In genomic region chr22:48894064-48894671, GRCh38 we compare ENCODE assay signal across 15 cellular contexts.
A peak's percentile ranks its signal among the peaks of the same experiment; 100 is the strongest.
DNase-seq lines count a peak whose midpoint lies in the region; ATAC-seq, FAIRE-seq and TF ChIP-seq lines count a peak whose summit lies in the region.
"Had no signal": no experiment of that assay in that cellular context is flagged by ENCODE, and none has a peak within 500 bp of the region (broad histone marks: within the 10 kb centered on the region; RNA-seq: fewer than 3 reads in every experiment).

No MANE protein-coding gene starts in this region.

- TF ChIP-seq RAD21 in HCT116 (IDR thresholded peaks at IDR 0.05; ENCODE audit: low read depth): no peak

- H3K4me3 ChIP-seq in HCT116 (replicated peaks in 1 of 2; ENCODE audit: low read depth in 1 of 2, low read length in 2 of 2): no peak overlapping the region
- no peak overlapping the region for H3K4me3 ChIP-seq in astrocyte (ENCODE audit: insufficient read depth, low read depth, low read length)
- no peak overlapping the region for H3K4me3 ChIP-seq in prostate gland

- intact Hi-C loops in HCT116 (cut with micrococcal nuclease) (no loop called here), prostate gland (cut with DNase I) (no loop called here)
- intact Hi-C loops in activated naive CD4-positive, alpha-beta T cell treated with anti-CD3 and anti-CD28 coated beads for 36 hours (cut with micrococcal nuclease): no loop called here

- H3K4me1 Mint-ChIP-seq in astrocyte (ENCODE audit: low read depth, unreplicated experiment) (peaks cover 2% of the 10 kb centered on the region), neural crest cell (no peaks in the 10 kb centered on the region)
- H3K4me1 Mint-ChIP-seq in activated naive CD4-positive, alpha-beta T cell treated with anti-CD3 and anti-CD28 coated beads for 36 hours (ENCODE audit: low read depth): no peaks in the 10 kb centered on the region
- H3K4me1 Mint-ChIP-seq: CD8-positive, alpha-beta memory T cell had no signal

- RAD21 ChIA-PET in HCT116 (lab: Charles Lee; ENCODE audit: low non-redundant PET in 1 of 2, low total read pairs in 2 of 2, uncharacterized antibody in 2 of 2, unreplicated experiment in 2 of 2): no interaction called here

- H3K9me2 ChIP-seq in HCT116 (ENCODE audit: insufficient read depth): no peaks in the 10 kb centered on the region

- no TSS peak for BruUV-seq in HCT116 (replicated peaks; lab: Mats Ljungman, UMichigan)

- TF ChIP-seq CTCF in HCT116 (IDR thresholded peaks at IDR 0.05 in 2 of 3, conservative IDR thresholded peaks at IDR 0.05 in 1 of 3; ENCODE audit: borderline replicate concordance in 1 of 3, insufficient read depth in 1 of 3, low read depth in 2 of 3, low read length in 2 of 3) (peak in 2 of 3 experiments; percentile 46 to 50; a peak in 4 of 6 replicates), astrocyte (IDR thresholded peaks at IDR 0.05; ENCODE audit: insufficient read depth, low read depth, low read length) (no peak), neural crest cell (conservative IDR thresholded peaks at IDR 0.05) (peak; percentile 35), prostate gland (IDR thresholded peaks at IDR 0.05) (no peak)

- no peak overlapping the region for H2AFZ ChIP-seq in HCT116 (ENCODE audit: low read depth, low read length, poor library complexity, severe bottlenecking)
- no peak overlapping the region for H2AFZ ChIP-seq in astrocyte (ENCODE audit: low read depth, low read length)

- H3K9me3 ChIP-seq in HCT116 (ENCODE audit: control insufficient read depth in 1 of 2, insufficient read depth in 1 of 2, low read depth in 1 of 2, low read length in 2 of 2): no peaks in the 10 kb centered on the region
- H3K9me3 ChIP-seq in astrocyte (ENCODE audit: insufficient read depth, low read depth, low read length): peaks cover 4% of the 10 kb centered on the region
- no peaks in the 10 kb centered on the region for H3K9me3 ChIP-seq in prostate gland

- DNase-seq in DMS 273 (lab: John Stamatoyannopoulos, UW; ENCODE audit: unreplicated experiment): peak; percentile 23
- DNase-seq in DMS 273 treated with DMSO at 0.1 percent for 48 hours (lab: John Stamatoyannopoulos, UW): no peak
- no peak for DNase-seq in HCT116 (ENCODE audit: low read depth, low spot score)
- no peak for DNase-seq in astrocyte (ENCODE audit: low read depth)
- no peak for DNase-seq in neural crest cell (ENCODE audit: low read depth, low spot score)
- DNase-seq in activated naive CD4-positive, alpha-beta T cell treated with anti-CD3 and anti-CD28 coated beads for 36 hours: no peak
- no peak for DNase-seq in prostate gland (ENCODE audit: low spot score)
- no peak for DNase-seq in COR-L47 (lab: John Stamatoyannopoulos, UW)
- DNase-seq: activated CD4-positive, alpha-beta T cell treated with anti-CD3 and anti-CD28 coated beads, Interleukin-2, amount 50 U/mL, for 1 hour; activated naive CD4-positive, alpha-beta T cell treated with Interleukin-2 at 50 U/mL for 16 hours; CD8-positive, alpha-beta memory T cell; naive thymus-derived CD4-positive, alpha-beta T cell; NCI-H2081 treated with DMSO at 0.1 percent for 48 hours; substantia nigra; SW 1271 had no signal

- H3K27me3 Mint-ChIP-seq in astrocyte (ENCODE audit: low read depth, unreplicated experiment) (peaks cover 58% of the 10 kb centered on the region), neural crest cell (ENCODE audit: low read depth) (no peaks in the 10 kb centered on the region)
- H3K27me3 Mint-ChIP-seq in activated naive CD4-positive, alpha-beta T cell treated with anti-CD3 and anti-CD28 coated beads for 36 hours (ENCODE audit: low read depth): peaks cover 43% of the 10 kb centered on the region

- H3K4me3 Mint-ChIP-seq in astrocyte (ENCODE audit: unreplicated experiment): no peak overlapping the region
- H3K4me3 Mint-ChIP-seq in neural crest cell: no peak overlapping the region
- H3K4me3 Mint-ChIP-seq in activated naive CD4-positive, alpha-beta T cell treated with anti-CD3 and anti-CD28 coated beads for 36 hours: no peak overlapping the region
- H3K4me3 Mint-ChIP-seq: CD8-positive, alpha-beta memory T cell; naive thymus-derived CD4-positive, alpha-beta T cell had no signal

- H3K27ac Mint-ChIP-seq in astrocyte (ENCODE audit: unreplicated experiment) (peak overlapping the region; percentile 77), neural crest cell (ENCODE audit: unreplicated experiment) (no peak overlapping the region)
- H3K27ac Mint-ChIP-seq in activated naive CD4-positive, alpha-beta T cell treated with anti-CD3 and anti-CD28 coated beads for 36 hours: no peak overlapping the region
- H3K27ac Mint-ChIP-seq: CD8-positive, alpha-beta memory T cell; naive thymus-derived CD4-positive, alpha-beta T cell had no signal

- H3K79me2 ChIP-seq in HCT116 (ENCODE audit: insufficient read depth, low read length) (no peaks in the 10 kb centered on the region), astrocyte (ENCODE audit: insufficient read depth, low read length) (no peaks in the 10 kb centered on the region)

- H3K27me3 ChIP-seq in HCT116 (ENCODE audit: insufficient read depth, low read length): peaks cover 17% of the 10 kb centered on the region; the same call in 1 of the 2 replicates
- H3K27me3 ChIP-seq in astrocyte (ENCODE audit: insufficient read depth, low read length): no peaks in the 10 kb centered on the region
- H3K27me3 ChIP-seq in prostate gland (replicated peaks; ENCODE audit: insufficient read depth): no peaks in the 10 kb centered on the region

- no peak for TF ChIP-seq POLR2A in HCT116 (IDR thresholded peaks at IDR 0.05; ENCODE audit: borderline replicate concordance, extremely low read depth, insufficient read depth, insufficient read length)
- no peak for TF ChIP-seq POLR2A in prostate gland (IDR thresholded peaks at IDR 0.05)

- H3K4me1 ChIP-seq in HCT116 (ENCODE audit: control insufficient read depth in 1 of 2, insufficient read depth in 2 of 2, low read length in 2 of 2) (no peaks in the 10 kb centered on the region), astrocyte (ENCODE audit: insufficient read depth, low read length) (no peaks in the 10 kb centered on the region), prostate gland (replicated peaks) (no peaks in the 10 kb centered on the region)

- no peak for FAIRE-seq in astrocyte (lab: Jason Lieb, UNC)

- H3K9ac ChIP-seq in HCT116 (ENCODE audit: low read length): no peak overlapping the region
- no peak overlapping the region for H3K9ac ChIP-seq in astrocyte (ENCODE audit: low read length)

- H3K27ac ChIP-seq in HCT116 (ENCODE audit: low read depth, low read length) (no peak overlapping the region), astrocyte (ENCODE audit: low read depth, low read length) (no peak overlapping the region), prostate gland (no peak overlapping the region)

- H3K4me2 ChIP-seq in HCT116 (ENCODE audit: low read length): no peak overlapping the region
- H3K4me2 ChIP-seq in astrocyte (ENCODE audit: low read length): no peak overlapping the region

- no peaks in the 10 kb centered on the region for H3K9me3 Mint-ChIP-seq in astrocyte (ENCODE audit: unreplicated experiment)
- H3K9me3 Mint-ChIP-seq in neural crest cell: no peaks in the 10 kb centered on the region
- no peaks in the 10 kb centered on the region for H3K9me3 Mint-ChIP-seq in activated naive CD4-positive, alpha-beta T cell treated with anti-CD3 and anti-CD28 coated beads for 36 hours
- H3K9me3 Mint-ChIP-seq: CD8-positive, alpha-beta memory T cell had no signal

- CTCF ChIA-PET in HCT116 (lab: Charles Lee): no interaction called here
- CTCF ChIA-PET in activated naive CD4-positive, alpha-beta T cell treated with anti-CD3 and anti-CD28 coated beads for 36 hours (lab: Charles Lee): no interaction called here

- H4K20me1 ChIP-seq in HCT116 (ENCODE audit: insufficient read depth) (no peaks in the 10 kb centered on the region), astrocyte (ENCODE audit: insufficient read depth, low read length) (no peaks in the 10 kb centered on the region)

- POLR2A ChIA-PET in HCT116 (lab: Charles Lee): no interaction called here

- WGBS in prostate gland: 75% methylated on average over 23 of the region's 23 CpGs

- H3K36me3 ChIP-seq in HCT116 (ENCODE audit: control insufficient read depth in 1 of 2, insufficient read depth in 2 of 2, low read length in 2 of 2) (no peaks in the 10 kb centered on the region), astrocyte (ENCODE audit: insufficient read depth, low read length) (no peaks in the 10 kb centered on the region), prostate gland (no peaks in the 10 kb centered on the region)

- peaks cover 1% of the 10 kb centered on the region for H3K36me3 Mint-ChIP-seq in astrocyte (ENCODE audit: low read depth, unreplicated experiment)
- H3K36me3 Mint-ChIP-seq in neural crest cell (ENCODE audit: low read depth): no peaks in the 10 kb centered on the region
- no peaks in the 10 kb centered on the region for H3K36me3 Mint-ChIP-seq in activated naive CD4-positive, alpha-beta T cell treated with anti-CD3 and anti-CD28 coated beads for 36 hours (ENCODE audit: low read depth)
- H3K36me3 Mint-ChIP-seq: CD8-positive, alpha-beta memory T cell; naive thymus-derived CD4-positive, alpha-beta T cell had no signal

- ATAC-seq in HCT116: peak; percentile 73
- ATAC-seq: naive thymus-derived CD4-positive, alpha-beta T cell had no signal

TF ChIP-seq in HCT116, 20 proteins besides CTCF, POLR2A, EP300 and RAD21 (continues in another document):
- TF ChIP-seq POLR2AphosphoS5 (IDR thresholded peaks at IDR 0.05; ENCODE audit: low read depth, low read length) (no peak), ELF1 (IDR thresholded peaks at IDR 0.05; ENCODE audit: borderline replicate concordance, low read depth) (no peak), SRF (IDR thresholded peaks at IDR 0.05; ENCODE audit: low read depth) (no peak), FOSL1 (IDR thresholded peaks at IDR 0.05; ENCODE audit: low read depth) (no peak), JUND (IDR thresholded peaks at IDR 0.05) (no peak), SIN3A (IDR thresholded peaks at IDR 0.05; ENCODE audit: low read depth) (no peak), MAX (IDR thresholded peaks at IDR 0.05) (no peak), EGR1 (IDR thresholded peaks at IDR 0.05; ENCODE audit: low read depth) (no peak), CBX3 (IDR thresholded peaks at IDR 0.05; ENCODE audit: low read depth) (no peak), TCF7L2 (IDR thresholded peaks at IDR 0.05; ENCODE audit: borderline replicate concordance, extremely low read depth, insufficient read depth, insufficient read length) (no peak)

Comparison
In these comparisons a context has a peak if more than half of its experiments do, and no peak if none do; other contexts are left out.
1. CTCF ChIP-seq: peak in HCT116 (2 of 3) and neural crest cell (single experiment); none in astrocyte (single experiment) and prostate gland (0 of 4).